2 cellular contexts compared by ENCODE assay signal in genomic region chr12:57551637-57552305, GRCh38.
TF ChIP-seq lines count a peak whose summit lies in the region.

No MANE protein-coding gene starts in this region.

TF ChIP-seq in SK-N-SH, 30 proteins besides CTCF, POLR2A, EP300 and RAD21:
- no peak for TF ChIP-seq MXI1 (IDR thresholded peaks at IDR 0.05; ENCODE audit: low read depth, low read length)
- TF ChIP-seq MAX (IDR thresholded peaks at IDR 0.05; ENCODE audit: low read depth): no peak
- no peak for TF ChIP-seq TAF1 (IDR thresholded peaks at IDR 0.05; ENCODE audit: borderline replicate concordance, low read depth, low read length)
- no peak for TF ChIP-seq TCF12 (IDR thresholded peaks at IDR 0.05)
- no peak for TF ChIP-seq GABPA (IDR thresholded peaks at IDR 0.05; ENCODE audit: low read depth)
- no peak for TF ChIP-seq FOSL2 (IDR thresholded peaks at IDR 0.05; ENCODE audit: borderline replicate concordance, low read depth)

TF ChIP-seq in SK-N-SH treated with all-trans-retinoic acid at 6 μM for 48 hours, 23 proteins besides CTCF, POLR2A, EP300 and RAD21:
- TF ChIP-seq TCF4 (CRISPR knock-in tag; IDR thresholded peaks at IDR 0.05; ENCODE audit: borderline replicate concordance) (no peak), POU6F1 (CRISPR knock-in tag; IDR thresholded peaks at IDR 0.05; ENCODE audit: borderline replicate concordance, low read depth) (no peak), CREB5 (CRISPR knock-in tag; IDR thresholded peaks at IDR 0.05; ENCODE audit: low read depth) (no peak), GLIS3 (CRISPR knock-in tag; IDR thresholded peaks at IDR 0.05) (no peak), RARB (CRISPR knock-in tag; IDR thresholded peaks at IDR 0.05) (no peak), ZNF70 (CRISPR knock-in tag; IDR thresholded peaks at IDR 0.05) (no peak), TOX (CRISPR knock-in tag; IDR thresholded peaks at IDR 0.05; ENCODE audit: borderline replicate concordance) (no peak), ZNF8 (CRISPR knock-in tag; IDR thresholded peaks at IDR 0.05) (no peak), ISL1 (CRISPR knock-in tag; IDR thresholded peaks at IDR 0.05) (no peak), OSR1 (CRISPR knock-in tag; IDR thresholded peaks at IDR 0.05) (no peak), ZFP30 (CRISPR knock-in tag; IDR thresholded peaks at IDR 0.05) (no peak), PPARA (CRISPR knock-in tag; IDR thresholded peaks at IDR 0.05; ENCODE audit: borderline replicate concordance) (no peak), ESRRG (CRISPR knock-in tag; IDR thresholded peaks at IDR 0.05) (no peak), PATZ1 (CRISPR knock-in tag; IDR thresholded peaks at IDR 0.05; ENCODE audit: borderline replicate concordance) (no peak), CSRNP3 (CRISPR knock-in tag; IDR thresholded peaks at IDR 0.05) (no peak), ZFP3 (CRISPR knock-in tag; IDR thresholded peaks at IDR 0.05) (no peak), ZNF565 (CRISPR knock-in tag; conservative IDR thresholded peaks at IDR 0.05; ENCODE audit: low read depth) (no peak)
